In genomic region chr12:123905319-123905925, GRCh38 we compare ENCODE assay signal across 8 cellular contexts.
DNase-seq lines count a peak whose midpoint lies in the region; ATAC-seq and TF ChIP-seq lines count a peak whose summit lies in the region.

No MANE protein-coding gene starts in this region.

- H3K4me1 ChIP-seq in PC-9 (replicated peaks; ENCODE audit: insufficient read depth) (no peaks in the 10 kb centered on the region), esophagus squamous epithelium (peaks cover 0 to 6% (median 0%) of the 10 kb centered on the region in 3 donors)

- H3K79me2 ChIP-seq in PC-9 (ENCODE audit: low read depth) (no peaks in the 10 kb centered on the region), neural cell (replicated peaks; ENCODE audit: insufficient read depth, low read length) (no peaks in the 10 kb centered on the region)

- H2AFZ ChIP-seq in PC-9: no peak overlapping the region
- H2AFZ ChIP-seq in neural cell (ENCODE audit: low read depth, low read length): no peak overlapping the region

- TF ChIP-seq RAD21 in neural cell (conservative IDR thresholded peaks at IDR 0.05): no peak

- no peaks in the 10 kb centered on the region for H3K36me3 ChIP-seq in PC-9 (ENCODE audit: low read depth)
- H3K36me3 ChIP-seq in esophagus squamous epithelium: no peaks in the 10 kb centered on the region
- no peaks in the 10 kb centered on the region for H3K36me3 ChIP-seq in neural cell (ENCODE audit: insufficient read depth, low read length)

- POLR2A ChIA-PET in PC-9 (lab: Charles Lee; ENCODE audit: unreplicated experiment): interaction anchor here (0.7 kb wide), 1 partner anchor 63 kb away, joined by 14 read pairs; no protein-coding TSS in a partner anchor

- no peak for TF ChIP-seq EP300 in neural cell (conservative IDR thresholded peaks at IDR 0.05; ENCODE audit: poor library complexity, severe bottlenecking)

- ATAC-seq in HG03175 (IDR thresholded peaks at IDR 0.05; ENCODE audit: unreplicated experiment) (peak; percentile 51), HG03097 (IDR thresholded peaks at IDR 0.05; ENCODE audit: low FRiP score, unreplicated experiment) (no peak)

- no peak for TF ChIP-seq POLR2A in esophagus squamous epithelium (IDR thresholded peaks at IDR 0.05)

- no peaks in the 10 kb centered on the region for H3K9me3 ChIP-seq in PC-9 (ENCODE audit: insufficient read depth, low read depth)
- H3K9me3 ChIP-seq in esophagus squamous epithelium: no peaks in the 10 kb centered on the region
- H3K9me3 ChIP-seq in neural cell (ENCODE audit: low read length): no peaks in the 10 kb centered on the region

- H3K27ac ChIP-seq in PC-9 (no peak overlapping the region), esophagus squamous epithelium (no peak overlapping the region), neural cell (ENCODE audit: low read length) (no peak overlapping the region)

- H3K27me3 ChIP-seq in PC-9 (ENCODE audit: insufficient read depth, low read depth): peaks cover 57% of the 10 kb centered on the region
- peaks cover 0 to 39% (median 0%) of the 10 kb centered on the region in 4 donors for H3K27me3 ChIP-seq in esophagus squamous epithelium
- H3K27me3 ChIP-seq in neural cell (ENCODE audit: insufficient read depth, low read depth, low read length): no peaks in the 10 kb centered on the region

- TF ChIP-seq CTCF in PC-9 (conservative IDR thresholded peaks at IDR 0.05): peak; percentile 85
- TF ChIP-seq CTCF in esophagus squamous epithelium (IDR thresholded peaks at IDR 0.05): peak; percentile 43 to 73 (median 63)
- TF ChIP-seq CTCF in neural cell (IDR thresholded peaks at IDR 0.05; ENCODE audit: poor library complexity, severe bottlenecking): peak; percentile 42

- H3K9me2 ChIP-seq in PC-9 (ENCODE audit: insufficient read depth) (no peaks in the 10 kb centered on the region), neural cell (ENCODE audit: insufficient read depth, low read length) (no peaks in the 10 kb centered on the region)

- H3K4me2 ChIP-seq in PC-9 (no peak overlapping the region), neural cell (ENCODE audit: low read length) (no peak overlapping the region)

- no peak overlapping the region for H3K9ac ChIP-seq in neural cell (ENCODE audit: low read length)

- intact Hi-C loops in PC-9 (cut with micrococcal nuclease; ENCODE audit: unreplicated experiment): loop anchor here (2.0 to 5.0 kb wide), 2 partner anchors 67 to 117 kb away; partner anchors contain the start of genes CCDC92 and ZNF664
- intact Hi-C loops in esophagus squamous epithelium (cut with DNase I): no loop called here

- H3F3A ChIP-seq in PC-9 (ENCODE audit: insufficient read depth, low read depth): peaks cover 2% of the 10 kb centered on the region; the same call in 1 of the 2 replicates
- H3F3A ChIP-seq in neural cell (ENCODE audit: insufficient read depth, low read length, poor library complexity, severe bottlenecking): no peaks in the 10 kb centered on the region

- CTCF ChIA-PET in PC-9 (lab: Charles Lee): interaction anchor here (0.6 to 0.7 kb wide), 3 partner anchors 20 to 667 kb away, joined by 3 to 16 read pairs (median 5); no protein-coding TSS in a partner anchor

- H3K4me3 ChIP-seq in PC-9: no peak overlapping the region
- H3K4me3 ChIP-seq in esophagus squamous epithelium: no peak overlapping the region
- H3K4me3 ChIP-seq in neural cell (ENCODE audit: low read length): no peak overlapping the region

- H4K20me1 ChIP-seq in PC-9 (ENCODE audit: insufficient read depth): no peaks in the 10 kb centered on the region
- no peaks in the 10 kb centered on the region for H4K20me1 ChIP-seq in neural cell (ENCODE audit: insufficient read depth)

- WGBS in esophagus squamous epithelium, 2 donors: 19 to 25% methylated on average over 9 of the region's 9 CpGs

- peak; percentile 77 for DNase-seq in CD1c-positive myeloid dendritic cell (ENCODE audit: extremely low spot score)
- peak; percentile 54 to 67 for DNase-seq in PC-9
- DNase-seq in activated T-cell treated with anti-CD3 and anti-CD28 coated beads, Interleukin-2, amount 50 U/mL, for 1 hour: peak; percentile 56
- DNase-seq in esophagus squamous epithelium (lab: John Stamatoyannopoulos, UW): no peak
- DNase-seq in stromal cell of bone marrow (ENCODE audit: low read depth): peak; percentile 69

- BruUV-seq in PC-9 (replicated peaks; lab: Mats Ljungman, UMichigan): no TSS peak

TF ChIP-seq in neural cell, 6 proteins besides CTCF, POLR2A, EP300 and RAD21:
- TF ChIP-seq REST (IDR thresholded peaks at IDR 0.05; ENCODE audit: borderline replicate concordance) (no peak), SMC3 (conservative IDR thresholded peaks at IDR 0.05; ENCODE audit: poor library complexity) (no peak), MXI1 (conservative IDR thresholded peaks at IDR 0.05; ENCODE audit: poor library complexity, severe bottlenecking) (no peak), TAF1 (IDR thresholded peaks at IDR 0.05; ENCODE audit: low read depth) (no peak), POLR2AphosphoS5 (IDR thresholded peaks at IDR 0.05) (no peak)
